Comparison of ENCODE assay signal across 21 cellular contexts in genomic region chr2:235826791-235827190, GRCh38.
"Had no signal": no experiment of that assay in that cellular context is flagged by ENCODE, and none has a peak within 500 bp of the region (broad histone marks: within the 10 kb centered on the region; RNA-seq: fewer than 3 reads in every experiment).

No MANE protein-coding gene starts in this region.

- ATAC-seq: activated T-helper 17 cell treated with anti-CD3 and anti-CD28 coated beads, Interleukin-2, amount 50 U/mL, for 72 hours; Panc1 had no signal

- H3K27me3 ChIP-seq: brain microvascular endothelial cell, cardiac muscle cell had no signal

- DNase-seq: activated B cell treated with CpG ODN at 0.5 μM for 24 hours; activated CD4-positive, alpha-beta memory T cell treated with anti-CD3 and anti-CD28 coated beads for 36 hours; activated CD4-positive, alpha-beta T cell treated with anti-CD3 and anti-CD28 coated beads for 1 hour; activated CD4-positive, alpha-beta T cell treated with anti-CD3 and anti-CD28 coated beads, Interleukin-2, amount 10 ng/mL, durations not matched to agents 24 days and 14 days; activated CD8-positive, alpha-beta memory T cell treated with anti-CD3 and anti-CD28 coated beads for 24 hours; activated gamma-delta T cell; activated naive CD4-positive, alpha-beta T cell treated with anti-CD3 and anti-CD28 coated beads for 36 hours; activated T-cell treated with anti-CD3 and anti-CD28 coated beads, Interleukin-2, amount 50 U/mL, for 48 hours; Kasumi-1; KBM-7; NCI-H1105 treated with DMSO at 0.1 percent for 48 hours; NCI-H1436 treated with DMSO at 0.1 percent for 48 hours; NCI-H187; NCI-H2081; NCI-H510A treated with DMSO at 0.1 percent for 48 hours; RPMI8226; SHP77 had no signal

- H3K4me3 ChIP-seq: cardiac muscle cell had no signal

- H3K27ac ChIP-seq: brain microvascular endothelial cell had no signal

- H3K36me3 ChIP-seq: brain microvascular endothelial cell, cardiac muscle cell had no signal
